2 cellular contexts compared by ENCODE assay signal in the genomic region with DNA sequence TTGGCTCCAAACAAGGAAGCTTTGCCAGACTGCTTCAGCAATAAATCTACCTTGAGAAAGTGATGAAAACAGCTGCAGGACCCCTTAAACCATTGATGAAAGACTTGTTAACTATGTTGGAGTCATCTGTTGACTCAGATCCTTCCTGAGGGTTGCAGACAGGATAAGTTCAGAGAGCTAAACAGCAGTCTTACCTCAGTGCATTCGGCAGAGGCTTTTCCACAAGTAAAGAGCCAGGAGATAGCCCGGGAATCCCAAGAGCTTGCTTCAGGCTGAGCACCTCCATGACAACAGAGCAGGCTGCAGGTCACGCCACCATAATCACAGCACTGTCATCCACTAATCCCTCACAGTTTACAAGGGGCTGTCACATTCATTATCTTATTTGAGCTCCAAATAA.
TF ChIP-seq lines count a peak whose summit lies in the region.

No MANE protein-coding gene starts in this region.

TF ChIP-seq in IMR-90, 13 proteins besides CTCF, POLR2A, EP300 and RAD21:
- peak; percentile 24; the same call in 1 of the 2 replicates for TF ChIP-seq CEBPB (IDR thresholded peaks at IDR 0.05; ENCODE audit: low read depth, low read length)
- no peak for TF ChIP-seq NFE2L2 (IDR thresholded peaks at IDR 0.05; ENCODE audit: low read depth, low read length)

TF ChIP-seq in endothelial cell of umbilical vein, 7 proteins besides CTCF, POLR2A, EP300 and RAD21:
- TF ChIP-seq, protein P1, sequence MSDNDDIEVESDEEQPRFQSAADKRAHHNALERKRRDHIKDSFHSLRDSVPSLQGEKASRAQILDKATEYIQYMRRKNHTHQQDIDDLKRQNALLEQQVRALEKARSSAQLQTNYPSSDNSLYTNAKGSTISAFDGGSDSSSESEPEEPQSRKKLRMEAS (IDR thresholded peaks at IDR 0.05; ENCODE audit: insufficient read depth, insufficient read length) = no peak
- TF ChIP-seq FOS (IDR thresholded peaks at IDR 0.05; ENCODE audit: borderline replicate concordance, insufficient read depth, low read length) (peak; percentile 54), POLR2AphosphoS5 (IDR thresholded peaks at IDR 0.05; ENCODE audit: insufficient read depth, low read depth, low read length) (no peak), GATA2 (IDR thresholded peaks at IDR 0.05; ENCODE audit: insufficient read depth, insufficient read length, low read depth, low read length) (no peak), MYC (IDR thresholded peaks at IDR 0.05; ENCODE audit: low read depth, low read length) (no peak)
